In genomic region chr5:138873886-138874200, GRCh38 we compare ENCODE assay signal across 2 cellular contexts.
TF ChIP-seq lines count a peak whose summit lies in the region.

No MANE protein-coding gene starts in this region.

TF ChIP-seq in SK-N-SH, 30 proteins besides CTCF, POLR2A, EP300 and RAD21 (continued from another document):
- TF ChIP-seq, protein P1, sequence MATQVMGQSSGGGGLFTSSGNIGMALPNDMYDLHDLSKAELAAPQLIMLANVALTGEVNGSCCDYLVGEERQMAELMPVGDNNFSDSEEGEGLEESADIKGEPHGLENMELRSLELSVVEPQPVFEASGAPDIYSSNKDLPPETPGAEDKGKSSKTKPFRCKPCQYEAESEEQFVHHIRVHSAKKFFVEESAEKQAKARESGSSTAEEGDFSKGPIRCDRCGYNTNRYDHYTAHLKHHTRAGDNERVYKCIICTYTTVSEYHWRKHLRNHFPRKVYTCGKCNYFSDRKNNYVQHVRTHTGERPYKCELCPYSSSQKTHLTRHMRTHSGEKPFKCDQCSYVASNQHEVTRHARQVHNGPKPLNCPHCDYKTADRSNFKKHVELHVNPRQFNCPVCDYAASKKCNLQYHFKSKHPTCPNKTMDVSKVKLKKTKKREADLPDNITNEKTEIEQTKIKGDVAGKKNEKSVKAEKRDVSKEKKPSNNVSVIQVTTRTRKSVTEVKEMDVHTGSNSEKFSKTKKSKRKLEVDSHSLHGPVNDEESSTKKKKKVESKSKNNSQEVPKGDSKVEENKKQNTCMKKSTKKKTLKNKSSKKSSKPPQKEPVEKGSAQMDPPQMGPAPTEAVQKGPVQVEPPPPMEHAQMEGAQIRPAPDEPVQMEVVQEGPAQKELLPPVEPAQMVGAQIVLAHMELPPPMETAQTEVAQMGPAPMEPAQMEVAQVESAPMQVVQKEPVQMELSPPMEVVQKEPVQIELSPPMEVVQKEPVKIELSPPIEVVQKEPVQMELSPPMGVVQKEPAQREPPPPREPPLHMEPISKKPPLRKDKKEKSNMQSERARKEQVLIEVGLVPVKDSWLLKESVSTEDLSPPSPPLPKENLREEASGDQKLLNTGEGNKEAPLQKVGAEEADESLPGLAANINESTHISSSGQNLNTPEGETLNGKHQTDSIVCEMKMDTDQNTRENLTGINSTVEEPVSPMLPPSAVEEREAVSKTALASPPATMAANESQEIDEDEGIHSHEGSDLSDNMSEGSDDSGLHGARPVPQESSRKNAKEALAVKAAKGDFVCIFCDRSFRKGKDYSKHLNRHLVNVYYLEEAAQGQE (IDR thresholded peaks at IDR 0.05; ENCODE audit: low read depth, low read length) = no peak
- TF ChIP-seq, protein P2, sequence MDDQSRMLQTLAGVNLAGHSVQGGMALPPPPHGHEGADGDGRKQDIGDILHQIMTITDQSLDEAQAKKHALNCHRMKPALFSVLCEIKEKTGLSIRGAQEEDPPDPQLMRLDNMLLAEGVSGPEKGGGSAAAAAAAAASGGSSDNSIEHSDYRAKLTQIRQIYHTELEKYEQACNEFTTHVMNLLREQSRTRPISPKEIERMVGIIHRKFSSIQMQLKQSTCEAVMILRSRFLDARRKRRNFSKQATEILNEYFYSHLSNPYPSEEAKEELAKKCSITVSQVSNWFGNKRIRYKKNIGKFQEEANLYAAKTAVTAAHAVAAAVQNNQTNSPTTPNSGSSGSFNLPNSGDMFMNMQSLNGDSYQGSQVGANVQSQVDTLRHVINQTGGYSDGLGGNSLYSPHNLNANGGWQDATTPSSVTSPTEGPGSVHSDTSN (IDR thresholded peaks at IDR 0.05) = no peak
TF ChIP-seq in SK-N-SH: peak in this region for 0.

TF ChIP-seq in SK-N-SH treated with all-trans-retinoic acid at 6 μM for 48 hours, 23 proteins besides CTCF, POLR2A, EP300 and RAD21 (continued from another document):
- TF ChIP-seq CSRNP3 (CRISPR knock-in tag; IDR thresholded peaks at IDR 0.05) = no peak
- no peak for TF ChIP-seq PPARA (CRISPR knock-in tag; IDR thresholded peaks at IDR 0.05; ENCODE audit: borderline replicate concordance)
- no peak for TF ChIP-seq PATZ1 (CRISPR knock-in tag; IDR thresholded peaks at IDR 0.05; ENCODE audit: borderline replicate concordance)
- no peak for TF ChIP-seq ESRRG (CRISPR knock-in tag; IDR thresholded peaks at IDR 0.05)
- TF ChIP-seq ZFP30 (CRISPR knock-in tag; IDR thresholded peaks at IDR 0.05) = no peak
- no peak for TF ChIP-seq SNAI2 (CRISPR knock-in tag; IDR thresholded peaks at IDR 0.05)
- TF ChIP-seq, protein P3, sequence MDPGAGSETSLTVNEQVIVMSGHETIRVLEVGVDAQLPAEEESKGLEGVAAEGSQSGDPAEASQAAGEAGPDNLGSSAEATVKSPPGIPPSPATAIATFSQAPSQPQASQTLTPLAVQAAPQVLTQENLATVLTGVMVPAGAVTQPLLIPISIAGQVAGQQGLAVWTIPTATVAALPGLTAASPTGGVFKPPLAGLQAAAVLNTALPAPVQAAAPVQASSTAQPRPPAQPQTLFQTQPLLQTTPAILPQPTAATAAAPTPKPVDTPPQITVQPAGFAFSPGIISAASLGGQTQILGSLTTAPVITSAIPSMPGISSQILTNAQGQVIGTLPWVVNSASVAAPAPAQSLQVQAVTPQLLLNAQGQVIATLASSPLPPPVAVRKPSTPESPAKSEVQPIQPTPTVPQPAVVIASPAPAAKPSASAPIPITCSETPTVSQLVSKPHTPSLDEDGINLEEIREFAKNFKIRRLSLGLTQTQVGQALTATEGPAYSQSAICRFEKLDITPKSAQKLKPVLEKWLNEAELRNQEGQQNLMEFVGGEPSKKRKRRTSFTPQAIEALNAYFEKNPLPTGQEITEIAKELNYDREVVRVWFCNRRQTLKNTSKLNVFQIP (CRISPR knock-in tag; IDR thresholded peaks at IDR 0.05; ENCODE audit: borderline replicate concordance, low read depth) = no peak
- no peak for TF ChIP-seq TSHZ2 (CRISPR knock-in tag; IDR thresholded peaks at IDR 0.05)
- no peak for TF ChIP-seq TCF4 (CRISPR knock-in tag; IDR thresholded peaks at IDR 0.05; ENCODE audit: borderline replicate concordance)
